26 cellular contexts compared by ENCODE assay signal in genomic region chr5:112013660-112014059, GRCh38.
"Had no signal": no experiment of that assay in that cellular context is flagged by ENCODE, and none has a peak within 500 bp of the region (broad histone marks: within the 10 kb centered on the region; RNA-seq: fewer than 3 reads in every experiment).

No MANE protein-coding gene starts in this region.

- H3K4me1 ChIP-seq: breast epithelium had no signal

- H3K27ac ChIP-seq: breast epithelium, PC-9 had no signal

- H3K9me3 Mint-ChIP-seq: activated B cell treated with CpG ODN at 0.5 μM for 24 hours; activated CD4-positive, alpha-beta T cell treated with anti-CD3 and anti-CD28 coated beads, Interleukin-2, amount 10 ng/mL, durations not matched to agents 24 days and 14 days; activated naive CD4-positive, alpha-beta T cell treated with anti-CD3 and anti-CD28 coated beads, Interleukin-2, amount 50 U/mL, for 24 hours; activated T-cell treated with anti-CD3 and anti-CD28 coated beads, Interleukin-2, amount 50 U/mL, for 24 hours; activated T-helper 1 cell treated with anti-CD3 and anti-CD28 coated beads, Interleukin-12 subunit alpha, Interleukin-12 subunit beta, Interleukin-2, Interleukin-4 antibody, amounts not matched to agents 30 ng/mL and 10 ng/mL and 1 ng/mL, durations not matched to agents 14 hours and 24 hours and 36 hours; T-cell had no signal

- H3K27ac Mint-ChIP-seq: activated B cell treated with CpG ODN at 0.5 μM for 24 hours; activated CD4-positive, alpha-beta T cell treated with anti-CD3 and anti-CD28 coated beads, Interleukin-2, amount 10 ng/mL, durations not matched to agents 24 days and 14 days; activated CD8-positive, alpha-beta memory T cell treated with anti-CD3 and anti-CD28 coated beads, Interleukin-2, amount 10 ng/mL, durations not matched to agents 7 days and 5 days; activated naive CD4-positive, alpha-beta T cell treated with anti-CD3 and anti-CD28 coated beads, Interleukin-2, amount 50 U/mL, for 24 hours; activated T-cell treated with anti-CD3 and anti-CD28 coated beads, Interleukin-2, amount 50 U/mL, for 24 hours; activated T-helper 1 cell treated with anti-CD3 and anti-CD28 coated beads, Interleukin-12 subunit alpha, Interleukin-12 subunit beta, Interleukin-2, Interleukin-4 antibody, amounts not matched to agents 30 ng/mL and 10 ng/mL and 1 ng/mL, durations not matched to agents 14 hours and 24 hours and 36 hours; T-cell had no signal

- ATAC-seq: activated CD8-positive, alpha-beta memory T cell treated with anti-CD3 and anti-CD28 coated beads, Interleukin-2, amount 10 ng/mL, durations not matched to agents 7 days and 5 days; T-cell had no signal

- H3K4me3 Mint-ChIP-seq: activated B cell treated with CpG ODN at 0.5 μM for 24 hours; activated CD4-positive, alpha-beta T cell treated with anti-CD3 and anti-CD28 coated beads, Interleukin-2, amount 10 ng/mL, durations not matched to agents 24 days and 14 days; activated CD8-positive, alpha-beta memory T cell treated with anti-CD3 and anti-CD28 coated beads, Interleukin-2, amount 10 ng/mL, durations not matched to agents 7 days and 5 days; activated naive CD4-positive, alpha-beta T cell treated with anti-CD3 and anti-CD28 coated beads, Interleukin-2, amount 50 U/mL, for 24 hours; activated T-cell treated with anti-CD3 and anti-CD28 coated beads, Interleukin-2, amount 50 U/mL, for 24 hours; activated T-helper 1 cell treated with anti-CD3 and anti-CD28 coated beads, Interleukin-12 subunit alpha, Interleukin-12 subunit beta, Interleukin-2, Interleukin-4 antibody, amounts not matched to agents 30 ng/mL and 10 ng/mL and 1 ng/mL, durations not matched to agents 14 hours and 24 hours and 36 hours; T-cell had no signal

- H3K4me1 Mint-ChIP-seq: activated B cell treated with CpG ODN at 0.5 μM for 24 hours; activated CD4-positive, alpha-beta T cell treated with anti-CD3 and anti-CD28 coated beads, Interleukin-2, amount 10 ng/mL, durations not matched to agents 24 days and 14 days; activated CD8-positive, alpha-beta memory T cell treated with anti-CD3 and anti-CD28 coated beads, Interleukin-2, amount 10 ng/mL, durations not matched to agents 7 days and 5 days; activated naive CD4-positive, alpha-beta T cell treated with anti-CD3 and anti-CD28 coated beads, Interleukin-2, amount 50 U/mL, for 24 hours; T-cell had no signal

- H3K36me3 ChIP-seq: breast epithelium had no signal

- H3K27me3 ChIP-seq: breast epithelium had no signal

- H3K36me3 Mint-ChIP-seq: activated CD8-positive, alpha-beta memory T cell treated with anti-CD3 and anti-CD28 coated beads, Interleukin-2, amount 10 ng/mL, durations not matched to agents 7 days and 5 days; activated naive CD4-positive, alpha-beta T cell treated with anti-CD3 and anti-CD28 coated beads, Interleukin-2, amount 50 U/mL, for 24 hours; T-cell had no signal

- H3K9me3 ChIP-seq: breast epithelium had no signal

- DNase-seq: activated B cell treated with CpG ODN at 0.5 μM for 24 hours; activated CD4-positive, alpha-beta T cell treated with anti-CD3 and anti-CD28 coated beads for 1 hour; activated CD4-positive, alpha-beta T cell treated with anti-CD3 and anti-CD28 coated beads, Interleukin-2, amount 10 ng/mL, durations not matched to agents 24 days and 14 days; activated CD4-positive, alpha-beta T cell treated with anti-CD3 and anti-CD28 coated beads, Interleukin-2, amount 50 U/mL, for 48 hours; activated CD8-positive, alpha-beta memory T cell treated with anti-CD3 and anti-CD28 coated beads, Interleukin-2, amount 10 ng/mL, durations not matched to agents 7 days and 5 days; activated effector memory CD4-positive, alpha-beta T cell treated with Interleukin-2 at 50 U/mL for 16 hours; activated naive CD4-positive, alpha-beta T cell; activated T-cell treated with anti-CD3 and anti-CD28 coated beads, Interleukin-2, amount 50 U/mL, for 24 hours; aorta; central memory CD4-positive, alpha-beta T cell; Kasumi-1; NCI-H1105 treated with DMSO at 0.1 percent for 48 hours; NCI-H1436 treated with DMSO at 0.1 percent for 48 hours; NCI-H187; NCI-H2081 treated with DMSO at 0.1 percent for 48 hours; NCI-H2171; NCI-H2227 treated with DMSO at 0.1 percent for 48 hours; NCI-H524; PC-9; SHP77 treated with DMSO at 0.1 percent for 48 hours; T-cell; T-helper 2 cell; T1000 had no signal

- H3K4me2 ChIP-seq: PC-9 had no signal

- H2AFZ ChIP-seq: PC-9 had no signal

- H3K4me3 ChIP-seq: breast epithelium, PC-9 had no signal

- H3K27me3 Mint-ChIP-seq: activated B cell treated with CpG ODN at 0.5 μM for 24 hours; activated CD4-positive, alpha-beta T cell treated with anti-CD3 and anti-CD28 coated beads, Interleukin-2, amount 10 ng/mL, durations not matched to agents 24 days and 14 days; activated CD8-positive, alpha-beta memory T cell treated with anti-CD3 and anti-CD28 coated beads, Interleukin-2, amount 10 ng/mL, durations not matched to agents 7 days and 5 days; activated T-cell treated with anti-CD3 and anti-CD28 coated beads, Interleukin-2, amount 50 U/mL, for 24 hours; T-cell had no signal
